Comparison of ENCODE assay signal across 28 cellular contexts in the genomic region with DNA sequence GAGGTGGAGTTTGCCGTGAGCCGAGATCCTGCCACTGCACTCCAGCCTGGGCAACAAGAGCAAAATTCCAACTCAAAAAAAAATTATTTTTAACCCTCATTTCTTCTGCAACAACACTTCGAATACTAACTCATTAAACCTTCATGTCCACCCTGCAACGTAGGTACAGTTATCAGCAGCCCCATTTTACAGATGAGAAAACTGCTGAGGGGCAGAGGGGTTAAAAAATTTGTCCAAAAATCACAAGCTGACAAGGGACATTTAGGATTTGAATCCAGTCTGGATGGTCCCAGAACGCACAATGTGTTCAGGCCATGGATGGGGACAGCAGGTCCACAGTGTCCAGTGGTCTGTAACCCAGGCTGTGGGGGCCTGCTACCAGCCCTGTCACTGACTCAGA. TPM values are rescaled to one million over a fixed set of nuclear protein-coding genes. Genes with fewer than 3 reads are reported as not detected.
"Had no signal": no experiment of that assay in that cellular context is flagged by ENCODE, and none has a peak within 500 bp of the region (broad histone marks: within the 10 kb centered on the region; RNA-seq: fewer than 3 reads in every experiment).

No MANE protein-coding gene starts in this region.

- H3K36me3 Mint-ChIP-seq: naive B cell; naive thymus-derived CD8-positive, alpha-beta T cell; natural killer cell treated with Interleukin-12 subunit alpha and Interleukin-12 subunit beta and Interleukin-15 and Interleukin-18, amount 100 ng/mL, for 72 hours; stimulated activated effector memory CD8-positive, alpha-beta T cell treated with anti-CD3 and anti-CD28 coated beads, Interleukin-12 subunit alpha, Interleukin-12 subunit beta, amount 100 ng/mL, for 72 hours; stimulated activated naive B cell treated with anti-CD40 and anti-IgM and Interleukin-4, amounts not matched to agents 10 μg/mL and 1 μg/mL and 100 μg/mL, for 72 hours had no signal

- H3K9me3 ChIP-seq: pancreas, psoas muscle, spleen, stomach, thoracic aorta, thyroid gland, tibial nerve, upper lobe of right lung, uterus had no signal

- H3K4me3 Mint-ChIP-seq: naive B cell; naive thymus-derived CD8-positive, alpha-beta T cell; natural killer cell treated with Interleukin-12 subunit alpha and Interleukin-12 subunit beta and Interleukin-15 and Interleukin-18, amount 100 ng/mL, for 72 hours; nephron progenitor cell; neural crest cell; stimulated activated effector memory CD8-positive, alpha-beta T cell treated with anti-CD3 and anti-CD28 coated beads, Interleukin-12 subunit alpha, Interleukin-12 subunit beta, amount 100 ng/mL, for 72 hours; stimulated activated naive B cell treated with anti-CD40 and anti-IgM and Interleukin-4, amounts not matched to agents 10 μg/mL and 1 μg/mL and 100 μg/mL, for 72 hours; stimulated activated naive CD8-positive, alpha-beta T cell treated with anti-CD3 and anti-CD28 coated beads, Interleukin-15, Interleukin-2, amounts not matched to agents 100 ng/mL and 50 ng/mL, for 24 hours had no signal

- H3K27me3 ChIP-seq: pancreas, stomach, thyroid gland, tibial nerve, upper lobe of right lung, uterus had no signal

- H3K4me2 ChIP-seq: smooth muscle cell had no signal

- H3K27ac Mint-ChIP-seq: naive thymus-derived CD8-positive, alpha-beta T cell; natural killer cell treated with Interleukin-12 subunit alpha and Interleukin-12 subunit beta and Interleukin-15 and Interleukin-18, amount 100 ng/mL, for 72 hours; nephron progenitor cell; progenitor cell of endocrine pancreas; stimulated activated effector memory CD8-positive, alpha-beta T cell treated with anti-CD3 and anti-CD28 coated beads, Interleukin-12 subunit alpha, Interleukin-12 subunit beta, amount 100 ng/mL, for 72 hours; stimulated activated naive B cell treated with anti-CD40 and anti-IgM and Interleukin-4, amounts not matched to agents 10 μg/mL and 1 μg/mL and 100 μg/mL, for 72 hours; stimulated activated naive CD8-positive, alpha-beta T cell treated with anti-CD3 and anti-CD28 coated beads, Interleukin-15, Interleukin-2, amounts not matched to agents 100 ng/mL and 50 ng/mL, for 24 hours had no signal

- H3K9me3 Mint-ChIP-seq: naive B cell; naive thymus-derived CD8-positive, alpha-beta T cell; natural killer cell treated with Interleukin-12 subunit alpha and Interleukin-12 subunit beta and Interleukin-15 and Interleukin-18, amount 100 ng/mL, for 72 hours; nephron progenitor cell; neural crest cell; stimulated activated effector memory CD8-positive, alpha-beta T cell treated with anti-CD3 and anti-CD28 coated beads, Interleukin-12 subunit alpha, Interleukin-12 subunit beta, amount 100 ng/mL, for 72 hours; stimulated activated naive B cell treated with anti-CD40 and anti-IgM and Interleukin-4, amounts not matched to agents 10 μg/mL and 1 μg/mL and 100 μg/mL, for 72 hours; stimulated activated naive CD8-positive, alpha-beta T cell treated with anti-CD3 and anti-CD28 coated beads, Interleukin-15, Interleukin-2, amounts not matched to agents 100 ng/mL and 50 ng/mL, for 24 hours had no signal

- H3K4me1 ChIP-seq: uterus had no signal

- ATAC-seq: naive thymus-derived CD8-positive, alpha-beta T cell; natural killer cell treated with Interleukin-12 subunit alpha and Interleukin-12 subunit beta and Interleukin-15 and Interleukin-18, amount 100 ng/mL, for 72 hours; pancreas; psoas muscle; right cardiac atrium; sciatic nerve; stimulated activated effector memory CD8-positive, alpha-beta T cell treated with anti-CD3 and anti-CD28 coated beads, Interleukin-12 subunit alpha, Interleukin-12 subunit beta, amount 100 ng/mL, for 72 hours; stimulated activated naive B cell treated with anti-CD40 and anti-IgM and Interleukin-4, amounts not matched to agents 10 μg/mL and 1 μg/mL and 100 μg/mL, for 72 hours; upper lobe of right lung had no signal

- H3K27ac ChIP-seq: pancreas, psoas muscle, skin epidermis, spleen, stomach, thoracic aorta, thyroid gland, tibial nerve, upper lobe of right lung, uterus had no signal

- DNase-seq: naive B cell; naive thymus-derived CD8-positive, alpha-beta T cell; nephron progenitor cell; occipital lobe; pancreas; psoas muscle; right cardiac atrium; spleen; stimulated activated CD4-positive, alpha-beta T cell treated with anti-CD3 and anti-CD28 coated beads, Interleukin-12 subunit alpha, Interleukin-12 subunit beta, amount 100 ng/mL, for 4 hours; stimulated activated CD4-positive, alpha-beta T cell treated with anti-CD3 and anti-CD28 coated beads, Interleukin-1b, Interleukin-23, amount 100 ng/mL, for 48 hours; stimulated activated CD4-positive, alpha-beta T cell treated with anti-CD3 and anti-CD28 coated beads, Interleukin-4, amount 100 ng/mL, for 24 hours; stimulated activated naive B cell treated with anti-CD40 and anti-IgM and Interleukin-4, amounts not matched to agents 10 μg/mL and 1 μg/mL and 100 μg/mL, for 72 hours; stimulated activated naive CD4-positive, alpha-beta T cell treated with Interleukin-2 at 50 U/mL for 16 hours; stomach; thyroid gland; trophoblast cell; upper lobe of right lung; uterus had no signal

- H3K36me3 ChIP-seq: pancreas, spleen, stomach, thoracic aorta, thyroid gland, tibial nerve, upper lobe of right lung, uterus had no signal

- H3K4me3 ChIP-seq: pancreas, psoas muscle, skin epidermis, smooth muscle cell, spleen, stomach, thoracic aorta, thyroid gland, tibial nerve, upper lobe of right lung, uterus had no signal

RNA-seq across cellular contexts. Expression of a gene that starts 29.0 kb away (rescaled TPM):
- total RNA-seq: natural killer cell treated with Interleukin-12 subunit alpha and Interleukin-12 subunit beta and Interleukin-15 and Interleukin-18, amount 100 ng/mL, for 72 hours; occipital lobe had no signal
